In the genomic region with DNA sequence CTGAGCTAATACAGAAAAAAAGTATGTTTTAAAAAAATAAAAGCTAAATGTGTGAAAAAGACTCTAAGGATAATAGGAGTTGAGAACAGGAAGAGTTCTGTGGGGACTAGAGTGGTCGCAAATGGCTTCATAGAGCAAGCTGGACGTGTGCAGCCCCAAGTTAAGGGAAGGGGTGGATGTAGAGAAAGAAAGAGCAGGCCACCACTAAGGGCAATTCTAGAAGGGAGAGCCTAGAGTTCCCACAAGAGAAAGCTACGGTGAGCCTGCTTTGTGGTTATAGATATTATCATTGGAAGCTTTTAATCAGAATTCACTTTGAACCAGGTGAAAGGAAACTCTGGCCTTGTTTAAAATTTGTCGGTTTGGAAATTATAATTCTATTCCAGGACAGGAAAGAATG, we compare ENCODE assay signal across 10 cellular contexts.
DNase-seq lines count a peak whose midpoint lies in the region; ATAC-seq and TF ChIP-seq lines count a peak whose summit lies in the region.
"Had no signal": no experiment of that assay in that cellular context is flagged by ENCODE, and none has a peak within 500 bp of the region (broad histone marks: within the 10 kb centered on the region; RNA-seq: fewer than 3 reads in every experiment).

No MANE protein-coding gene starts in this region.

- H3K9me3 Mint-ChIP-seq in CD4-positive, alpha-beta T cell: no peaks in the 10 kb centered on the region
- no peaks in the 10 kb centered on the region for H3K9me3 Mint-ChIP-seq in IgD-negative memory B cell
- H3K9me3 Mint-ChIP-seq in activated naive CD8-positive, alpha-beta T cell treated with anti-CD3 and anti-CD28 coated beads, Interleukin-2, amount 50 U/mL, for 24 hours: no peaks in the 10 kb centered on the region
- H3K9me3 Mint-ChIP-seq in natural killer cell treated with Interleukin-12 subunit alpha and Interleukin-12 subunit beta and Interleukin-15 and Interleukin-18, amount 100 ng/mL, for 72 hours: no peaks in the 10 kb centered on the region

- peaks cover 91% of the 10 kb centered on the region for H3K4me1 Mint-ChIP-seq in CD4-positive, alpha-beta T cell (ENCODE audit: low read depth)
- peaks cover 68 to 72% (median 72%) of the 10 kb centered on the region in 3 donors for H3K4me1 Mint-ChIP-seq in IgD-negative memory B cell
- peaks cover 96% of the 10 kb centered on the region for H3K4me1 Mint-ChIP-seq in activated naive CD8-positive, alpha-beta T cell treated with anti-CD3 and anti-CD28 coated beads, Interleukin-2, amount 50 U/mL, for 24 hours
- peaks cover 72 to 81% of the 10 kb centered on the region in 2 donors for H3K4me1 Mint-ChIP-seq in natural killer cell treated with Interleukin-12 subunit alpha and Interleukin-12 subunit beta and Interleukin-15 and Interleukin-18, amount 100 ng/mL, for 72 hours (ENCODE audit: low read depth in 2 of 2)

- H3K36me3 Mint-ChIP-seq in CD4-positive, alpha-beta T cell (ENCODE audit: low read depth): peaks cover 9% of the 10 kb centered on the region
- H3K36me3 Mint-ChIP-seq in IgD-negative memory B cell: peaks cover 2% of the 10 kb centered on the region
- H3K36me3 Mint-ChIP-seq in activated naive CD8-positive, alpha-beta T cell treated with anti-CD3 and anti-CD28 coated beads, Interleukin-2, amount 50 U/mL, for 24 hours (ENCODE audit: low read depth): peaks cover 7% of the 10 kb centered on the region
- H3K36me3 Mint-ChIP-seq in natural killer cell treated with Interleukin-12 subunit alpha and Interleukin-12 subunit beta and Interleukin-15 and Interleukin-18, amount 100 ng/mL, for 72 hours: no peaks in the 10 kb centered on the region

- no peak for DNase-seq in CD4-positive, alpha-beta T cell
- DNase-seq in activated naive CD8-positive, alpha-beta T cell treated with anti-CD3 and anti-CD28 coated beads, Interleukin-2, amount 50 U/mL, for 24 hours: no peak
- no peak for DNase-seq in natural killer cell treated with Interleukin-12 subunit alpha and Interleukin-12 subunit beta and Interleukin-15 and Interleukin-18, amount 100 ng/mL, for 72 hours (ENCODE audit: low spot score)
- no peak for DNase-seq in NOMO-1 treated with DMSO at 0.1 percent for 48 hours (lab: John Stamatoyannopoulos, UW; ENCODE audit: unreplicated experiment)
- DNase-seq in Ammon's horn (ENCODE audit: low spot score): no peak
- DNase-seq in GM13976 (ENCODE audit: low spot score): no peak
- DNase-seq in SKM-1 (lab: John Stamatoyannopoulos, UW; ENCODE audit: unreplicated experiment): no peak
- DNase-seq: activated CD8-positive, alpha-beta memory T cell treated with anti-CD3 and anti-CD28 coated beads for 24 hours had no signal

- ATAC-seq in CD4-positive, alpha-beta T cell (ENCODE audit: poor library complexity): no peak
- peak; percentile 37 for ATAC-seq in activated naive CD8-positive, alpha-beta T cell treated with anti-CD3 and anti-CD28 coated beads, Interleukin-2, amount 50 U/mL, for 24 hours
- ATAC-seq in natural killer cell treated with Interleukin-12 subunit alpha and Interleukin-12 subunit beta and Interleukin-15 and Interleukin-18, amount 100 ng/mL, for 72 hours: no peak
- ATAC-seq: K562 had no signal

- H3K27me3 Mint-ChIP-seq in CD4-positive, alpha-beta T cell: no peaks in the 10 kb centered on the region
- no peaks in the 10 kb centered on the region for H3K27me3 Mint-ChIP-seq in IgD-negative memory B cell
- H3K27me3 Mint-ChIP-seq in activated naive CD8-positive, alpha-beta T cell treated with anti-CD3 and anti-CD28 coated beads, Interleukin-2, amount 50 U/mL, for 24 hours: no peaks in the 10 kb centered on the region
- no peaks in the 10 kb centered on the region for H3K27me3 Mint-ChIP-seq in natural killer cell treated with Interleukin-12 subunit alpha and Interleukin-12 subunit beta and Interleukin-15 and Interleukin-18, amount 100 ng/mL, for 72 hours

- H3K27ac ChIP-seq in CD4-positive, alpha-beta T cell (ENCODE audit: low read depth, low read length): peak overlapping the region; percentile 93

- H3K4me3 Mint-ChIP-seq in CD4-positive, alpha-beta T cell: peak overlapping the region; percentile 91
- peak overlapping the region; percentile 76 to 91 (median 84) for H3K4me3 Mint-ChIP-seq in IgD-negative memory B cell
- peak overlapping the region; percentile 82 for H3K4me3 Mint-ChIP-seq in activated naive CD8-positive, alpha-beta T cell treated with anti-CD3 and anti-CD28 coated beads, Interleukin-2, amount 50 U/mL, for 24 hours
- H3K4me3 Mint-ChIP-seq in natural killer cell treated with Interleukin-12 subunit alpha and Interleukin-12 subunit beta and Interleukin-15 and Interleukin-18, amount 100 ng/mL, for 72 hours: peak overlapping the region; percentile 80

- POLR2A ChIA-PET in CD4-positive, alpha-beta T cell (lab: Charles Lee): interaction anchor here (0.6 to 11.3 kb wide), 27 partner anchors 9 to 679 kb away, joined by 3 to 323 read pairs (median 5); a partner anchor contains a TSS

- TF ChIP-seq CTCF in CD4-positive, alpha-beta T cell (IDR thresholded peaks at IDR 0.05): no peak
- no peak for TF ChIP-seq CTCF in GM13976 (IDR thresholded peaks at IDR 0.05; ENCODE audit: borderline replicate concordance, control extremely low read depth, extremely low read depth, insufficient read depth, missing control alignments)

- H3K9me3 ChIP-seq in CD4-positive, alpha-beta T cell (ENCODE audit: control insufficient read depth, low read length): no peaks in the 10 kb centered on the region

- in situ Hi-C loops in GM13976 (cut with MboI; ENCODE audit: low sequenced_read_pairs, unreplicated experiment): no loop called here

- H3K27ac Mint-ChIP-seq in CD4-positive, alpha-beta T cell: peak overlapping the region; percentile 94
- peak overlapping the region; percentile 72 to 98 (median 96) for H3K27ac Mint-ChIP-seq in IgD-negative memory B cell
- peak overlapping the region; percentile 98 for H3K27ac Mint-ChIP-seq in activated naive CD8-positive, alpha-beta T cell treated with anti-CD3 and anti-CD28 coated beads, Interleukin-2, amount 50 U/mL, for 24 hours
- peak overlapping the region; percentile 100 for H3K27ac Mint-ChIP-seq in natural killer cell treated with Interleukin-12 subunit alpha and Interleukin-12 subunit beta and Interleukin-15 and Interleukin-18, amount 100 ng/mL, for 72 hours

- H3K27me3 ChIP-seq in CD4-positive, alpha-beta T cell (ENCODE audit: control insufficient read depth, insufficient read depth, low read length): no peaks in the 10 kb centered on the region

- intact Hi-C loops in CD4-positive, alpha-beta T cell (cut with DNase I, micrococcal nuclease): loop anchor here in 1 of 2 experiments (2.0 to 5.0 kb wide), 3 partner anchors 23 to 84 kb away; no protein-coding TSS in a partner anchor

- CTCF ChIA-PET in CD4-positive, alpha-beta T cell (lab: Charles Lee): interaction anchor here (0.9 to 2.7 kb wide), 9 partner anchors 11 to 584 kb away, joined by 3 to 10 read pairs (median 4); no protein-coding TSS in a partner anchor
